In genomic region chr16:70804153-70804728, GRCh38 we compare ENCODE assay signal across 12 cellular contexts. TPM values are rescaled to one million over a fixed set of nuclear protein-coding genes. Genes with fewer than 3 reads are reported as not detected.
DNase-seq lines count a peak whose midpoint lies in the region; ATAC-seq, FAIRE-seq and TF ChIP-seq lines count a peak whose summit lies in the region.
"Had no signal": no experiment of that assay in that cellular context is flagged by ENCODE, and none has a peak within 500 bp of the region (broad histone marks: within the 10 kb centered on the region; RNA-seq: fewer than 3 reads in every experiment).

No MANE protein-coding gene starts in this region.

- peak overlapping the region; percentile 95; the same call in 1 of the 2 replicates for H3K23ac ChIP-seq in IMR-90 (ENCODE audit: low read depth, low read length)

- H3K27me3 ChIP-seq in IMR-90 (ENCODE audit: control insufficient read depth, insufficient read depth, low read length), result no peaks in the 10 kb centered on the region; the same call in 1 of the 2 replicates
- no peaks in the 10 kb centered on the region for H3K27me3 ChIP-seq in keratinocyte (ENCODE audit: control insufficient read depth, extremely low read depth, insufficient read depth, low read length)

- H2BK15ac ChIP-seq in IMR-90 (ENCODE audit: low read depth, low read length), result peak overlapping the region; percentile 98; the same call in 1 of the 3 replicates

- H2AK9ac ChIP-seq in IMR-90 (replicated peaks; ENCODE audit: low read depth, low read length, poor library complexity), result peak overlapping the region; percentile 85

- no peaks in the 10 kb centered on the region for H3K9me3 Mint-ChIP-seq in activated CD4-positive, alpha-beta memory T cell treated with anti-CD3 and anti-CD28 coated beads for 36 hours
- H3K9me3 Mint-ChIP-seq in progenitor cell of endocrine pancreas (ENCODE audit: low read depth), result peaks cover 4% of the 10 kb centered on the region

- peak overlapping the region; percentile 25; the same call in 1 of the 2 replicates for H3K4me3 ChIP-seq in IMR-90 (ENCODE audit: insufficient read depth, low read depth, low read length)
- H3K4me3 ChIP-seq in keratinocyte (ENCODE audit: control insufficient read depth in 2 of 3, extremely low read depth in 1 of 3, insufficient read depth in 2 of 3, low read depth in 1 of 3, low read length in 3 of 3), result no peak overlapping the region

- peaks cover 15% of the 10 kb centered on the region for H3K79me2 ChIP-seq in keratinocyte (ENCODE audit: control insufficient read depth, insufficient read depth, low read length)

- intact Hi-C loops in IMR-90 (cut with micrococcal nuclease), result loop anchor here (5.0 kb wide), 1 partner anchor 553 kb away; the partner anchor contains the start of gene CALB2
- intact Hi-C loops in activated CD4-positive, alpha-beta memory T cell treated with anti-CD3 and anti-CD28 coated beads for 36 hours (cut with micrococcal nuclease), result no loop called here

- peaks cover 11% of the 10 kb centered on the region for H3K4me1 ChIP-seq in IMR-90 (ENCODE audit: control insufficient read depth, insufficient read depth, low read length)
- peaks cover 19% of the 10 kb centered on the region for H3K4me1 ChIP-seq in keratinocyte (ENCODE audit: control insufficient read depth, extremely low read depth, insufficient read depth, low read length)

- peak overlapping the region; percentile 98; the same call in 1 of the 2 replicates for H3K18ac ChIP-seq in IMR-90 (ENCODE audit: low read depth, low read length)

- H3K9ac ChIP-seq in IMR-90 (ENCODE audit: low read depth, low read length) (peak overlapping the region; percentile 64; the same call in 1 of the 2 replicates), keratinocyte (ENCODE audit: control insufficient read depth, extremely low read depth, insufficient read depth, low read length) (no peak overlapping the region)

- H3K4me3 Mint-ChIP-seq in activated CD4-positive, alpha-beta memory T cell treated with anti-CD3 and anti-CD28 coated beads for 36 hours, result no peak overlapping the region
- no peak overlapping the region for H3K4me3 Mint-ChIP-seq in progenitor cell of endocrine pancreas (ENCODE audit: low read depth)
- H3K4me3 Mint-ChIP-seq: activated naive CD4-positive, alpha-beta T cell treated with anti-CD3 and anti-CD28 coated beads, Interleukin-2, amount 10 ng/mL, durations not matched to agents 7 days and 5 days had no signal

- H3K27me3 Mint-ChIP-seq in activated CD4-positive, alpha-beta memory T cell treated with anti-CD3 and anti-CD28 coated beads for 36 hours, result peaks cover 6% of the 10 kb centered on the region
- H3K27me3 Mint-ChIP-seq in progenitor cell of endocrine pancreas, result peaks cover 38% of the 10 kb centered on the region

- TF ChIP-seq POLR2A in IMR-90 (IDR thresholded peaks at IDR 0.05; ENCODE audit: low read depth, low read length), result no peak

- ATAC-seq in IMR-90 (ENCODE audit: low read depth), result no peak
- no peak for ATAC-seq in GM18519 (IDR thresholded peaks at IDR 0.05; ENCODE audit: low FRiP score, unreplicated experiment)
- ATAC-seq in GM19351 (IDR thresholded peaks at IDR 0.05; ENCODE audit: unreplicated experiment), result no peak
- ATAC-seq: sciatic nerve had no signal

- H3K27ac Mint-ChIP-seq in activated CD4-positive, alpha-beta memory T cell treated with anti-CD3 and anti-CD28 coated beads for 36 hours, result peak overlapping the region; percentile 57
- no peak overlapping the region for H3K27ac Mint-ChIP-seq in progenitor cell of endocrine pancreas
- H3K27ac Mint-ChIP-seq: activated naive CD4-positive, alpha-beta T cell treated with anti-CD3 and anti-CD28 coated beads, Interleukin-2, amount 10 ng/mL, durations not matched to agents 7 days and 5 days had no signal

- H2BK20ac ChIP-seq in IMR-90 (ENCODE audit: low read depth, low read length), result peak overlapping the region; percentile 97

- peak; percentile 38 to 60 for DNase-seq in AML-193 (lab: John Stamatoyannopoulos, UW)
- DNase-seq in IMR-90, result peak; percentile 93
- peak; percentile 18 for DNase-seq in activated CD4-positive, alpha-beta memory T cell treated with anti-CD3 and anti-CD28 coated beads for 36 hours
- DNase-seq in keratinocyte (ENCODE audit: low read depth, low spot score), result no peak
- DNase-seq in NCI-H524 treated with DMSO at 0.1 percent for 48 hours (lab: John Stamatoyannopoulos, UW), result no peak
- no peak for DNase-seq in progenitor cell of endocrine pancreas (ENCODE audit: low spot score, unreplicated experiment)
- DNase-seq: activated naive CD4-positive, alpha-beta T cell treated with anti-CD3 and anti-CD28 coated beads, Interleukin-2, amount 10 ng/mL, durations not matched to agents 7 days and 5 days had no signal

- 0 out of 2 replicates have a peak overlapping the region, but pooled peaks have one; percentile 22 for H3K56ac ChIP-seq in IMR-90 (ENCODE audit: extremely low read depth, insufficient read depth, low read length)

- H3K4me2 ChIP-seq in IMR-90 (ENCODE audit: low read depth, low read length) (peak overlapping the region; percentile 75; the same call in 1 of the 2 replicates), keratinocyte (ENCODE audit: control insufficient read depth, extremely low read depth, insufficient read depth, low read depth, low read length) (no peak overlapping the region)

- FAIRE-seq in keratinocyte (lab: Jason Lieb, UNC), result no peak
- FAIRE-seq: D721Med, TTC549 had no signal

- dilution Hi-C loops in IMR-90 (cut with HindIII; ENCODE audit: low sequenced_read_pairs, unreplicated experiment), result no loop called here
- dilution Hi-C loops in keratinocyte (cut with MboI; ENCODE audit: extremely low pct_ligation_motif_present, low sequenced_read_pairs), result no loop called here

- TF ChIP-seq CTCF in IMR-90 (conservative IDR thresholded peaks at IDR 0.05; ENCODE audit: low read depth, low read length), result no peak
- no peak for TF ChIP-seq CTCF in keratinocyte (optimal IDR thresholded peaks at IDR 0.05 in 1 of 3, IDR thresholded peaks at IDR 0.05 in 1 of 3, conservative IDR thresholded peaks at IDR 0.05 in 1 of 3; ENCODE audit: extremely low read depth in 1 of 3, insufficient read depth in 2 of 3, low read length in 3 of 3)
- TF ChIP-seq CTCF in progenitor cell of endocrine pancreas (IDR thresholded peaks at IDR 0.05; ENCODE audit: unreplicated experiment), result no peak

- BruUV-seq in IMR-90 (replicated peaks; lab: Mats Ljungman, UMichigan), result no TSS peak

- peak overlapping the region; percentile 80 for H4K91ac ChIP-seq in IMR-90 (ENCODE audit: insufficient read depth, low read depth, low read length)

- H2AFZ ChIP-seq in IMR-90 (replicated peaks; ENCODE audit: low read length, poor library complexity) (peak overlapping the region; percentile 85), keratinocyte (ENCODE audit: control insufficient read depth, low read length) (no peak overlapping the region)

- H3K36me3 Mint-ChIP-seq in activated CD4-positive, alpha-beta memory T cell treated with anti-CD3 and anti-CD28 coated beads for 36 hours, result no peaks in the 10 kb centered on the region
- no peaks in the 10 kb centered on the region for H3K36me3 Mint-ChIP-seq in progenitor cell of endocrine pancreas (ENCODE audit: insufficient read depth)
- H3K36me3 Mint-ChIP-seq: activated naive CD4-positive, alpha-beta T cell treated with anti-CD3 and anti-CD28 coated beads, Interleukin-2, amount 10 ng/mL, durations not matched to agents 7 days and 5 days had no signal

- H3K79me1 ChIP-seq in IMR-90 (ENCODE audit: low read depth in 1 of 2, low read length in 2 of 2), result peaks cover 6 to 17% of the 10 kb centered on the region in 2 experiments; a peak in 3 of 4 replicates

- H3K4ac ChIP-seq in IMR-90 (ENCODE audit: low read depth, low read length), result peak overlapping the region; percentile 97

- H4K8ac ChIP-seq in IMR-90 (ENCODE audit: low read depth in 2 of 2, low read length in 2 of 2), result peak overlapping the region; percentile 92 to 94

- POLR2A ChIA-PET in IMR-90 (lab: Charles Lee; ENCODE audit: unreplicated experiment), result interaction anchor here (0.6 kb wide), 1 partner anchor 120 kb away, joined by 3 read pairs; no protein-coding TSS in a partner anchor
- POLR2A ChIA-PET in activated CD4-positive, alpha-beta memory T cell treated with anti-CD3 and anti-CD28 coated beads for 36 hours (lab: Charles Lee), result no interaction called here

- TF ChIP-seq RAD21 in IMR-90 (IDR thresholded peaks at IDR 0.05; ENCODE audit: low read length), result no peak

- peak overlapping the region; percentile 89 for H3K27ac ChIP-seq in IMR-90 (ENCODE audit: insufficient read depth, low read length)
- peak overlapping the region; percentile 22 for H3K27ac ChIP-seq in keratinocyte (ENCODE audit: control insufficient read depth, insufficient read depth, low read length)

- peak overlapping the region; percentile 97 for H2BK120ac ChIP-seq in IMR-90 (ENCODE audit: low read depth, low read length)

- no peaks in the 10 kb centered on the region for H3K36me3 ChIP-seq in IMR-90 (ENCODE audit: control insufficient read depth, insufficient read depth, low read length)
- H3K36me3 ChIP-seq in keratinocyte (ENCODE audit: control insufficient read depth in 2 of 2, extremely low read depth in 1 of 2, insufficient read depth in 2 of 2, low read length in 2 of 2), result no peaks in the 10 kb centered on the region

- H3K9me1 ChIP-seq in IMR-90 (ENCODE audit: insufficient read depth, low read length) (peaks cover 10% of the 10 kb centered on the region), keratinocyte (ENCODE audit: control insufficient read depth, extremely low read depth, insufficient read depth, low read length) (no peaks in the 10 kb centered on the region)

- peak overlapping the region; percentile 93 for H3K14ac ChIP-seq in IMR-90 (replicated peaks; ENCODE audit: low read depth, low read length)

- peak overlapping the region; percentile 99 for H2BK5ac ChIP-seq in IMR-90 (ENCODE audit: low read depth, low read length, poor library complexity, severe bottlenecking)

- H4K5ac ChIP-seq in IMR-90 (ENCODE audit: low read depth, low read length), result peak overlapping the region; percentile 92

- 72% methylated on average over 3 of the region's 8 CpGs; no CpG with 5 or more reads in 1 of the 2 experiments for WGBS in IMR-90 (ENCODE audit: extremely low coverage in 2 of 2, insufficient read length in 1 of 2), 2 experiments

- peaks cover 26% of the 10 kb centered on the region for H3K4me1 Mint-ChIP-seq in activated CD4-positive, alpha-beta memory T cell treated with anti-CD3 and anti-CD28 coated beads for 36 hours (ENCODE audit: low read depth)
- H3K4me1 Mint-ChIP-seq in progenitor cell of endocrine pancreas (ENCODE audit: low read depth), result peaks cover 10% of the 10 kb centered on the region

- peak overlapping the region; percentile 96 for H2AK5ac ChIP-seq in IMR-90 (ENCODE audit: low read depth, low read length)

- H4K20me1 ChIP-seq in IMR-90 (ENCODE audit: insufficient read depth, low read length), result no peaks in the 10 kb centered on the region
- no peaks in the 10 kb centered on the region for H4K20me1 ChIP-seq in keratinocyte (ENCODE audit: control insufficient read depth, extremely low read depth, insufficient read depth, low read length)

- H3K9me3 ChIP-seq in IMR-90 (ENCODE audit: control insufficient read depth, insufficient read depth, low read length), result peaks cover 5% of the 10 kb centered on the region; the same call in 1 of the 2 replicates
- H3K9me3 ChIP-seq in keratinocyte (ENCODE audit: control insufficient read depth, low read depth, low read length), result no peaks in the 10 kb centered on the region

- CTCF ChIA-PET in IMR-90 (lab: Yijun Ruan, JAX), result no interaction called here
- CTCF ChIA-PET in activated CD4-positive, alpha-beta memory T cell treated with anti-CD3 and anti-CD28 coated beads for 36 hours (lab: Charles Lee), result interaction anchor here (0.8 kb wide), 1 partner anchor 807 kb away, joined by 3 read pairs; no protein-coding TSS in a partner anchor

- in situ Hi-C loops in IMR-90 (cut with MboI; ENCODE audit: low sequenced_read_pairs), result no loop called here

RNA-seq across cellular contexts. Expression of gene VAC14, which starts 3.3 kb away (rescaled TPM):
- total RNA-seq in IMR-90 (2012; rRNA removed) (18.3 and 21.1 TPM in 2 replicates), progenitor cell of endocrine pancreas (38.4 and 39.0 TPM in 2 replicates)
- polyA plus RNA-seq in IMR-90 (2012; rRNA removed) (40.2 and 48.3 TPM in 2 replicates), keratinocyte (15.9 to 26.4 TPM (median 20.0 TPM) in 3 replicates)
- polyA plus RNA-seq in IMR-90 (2012; cell fraction: cytosol; rRNA removed), result 29.7 and 39.3 TPM in 2 replicates
- polyA plus RNA-seq in IMR-90 (2012; cell fraction: nucleus; rRNA removed; ENCODE audit: low replicate concordance), result 29.2 and 68.0 TPM in 2 replicates
- 10 to 100 TPM; 22.2 to 25.0 TPM for total RNA-seq in activated CD4-positive, alpha-beta memory T cell treated with anti-CD3 and anti-CD28 coated beads for 36 hours
- 9.5 TPM for polyA plus RNA-seq in keratinocyte (2011; ENCODE audit: low read depth)
- 20.2 and 30.3 TPM in 2 replicates for polyA plus RNA-seq in keratinocyte (2011; cell fraction: cytosol; rRNA removed)
- 24.5 and 33.5 TPM in 2 replicates for polyA plus RNA-seq in keratinocyte (2011; cell fraction: nucleus; rRNA removed)
- 26.2 and 28.8 TPM in 2 replicates for polyA plus RNA-seq in keratinocyte (2012; ENCODE audit: low replicate concordance)
- polyA minus RNA-seq in keratinocyte, result 31.6 to 58.4 TPM (median 32.4 TPM) in 3 replicates
- 29.4 TPM for polyA minus RNA-seq in keratinocyte (2011; cell fraction: cytosol; rRNA and poly(A)+ RNA removed)
- 29.8 and 32.3 TPM in 2 replicates for polyA minus RNA-seq in keratinocyte (2011; cell fraction: nucleus; rRNA and poly(A)+ RNA removed)

Comparison
In these comparisons a context has a peak if more than half of its experiments do, and no peak if none do; other contexts are left out.
1. DNase-seq: peak in AML-193 (2 of 2), IMR-90 (single experiment) and activated CD4-positive, alpha-beta memory T cell treated with anti-CD3 and anti-CD28 coated beads for 36 hours (single experiment); none in keratinocyte (single experiment), NCI-H524 treated with DMSO at 0.1 percent for 48 hours (single experiment) and progenitor cell of endocrine pancreas (single experiment).